ENCODE assay signal across 13 cellular contexts in genomic region chr22:41840216-41840615, GRCh38. TPM values are rescaled to one million over a fixed set of nuclear protein-coding genes. Genes with fewer than 3 reads are reported as not detected.
DNase-seq lines count a peak whose midpoint lies in the region; ATAC-seq and TF ChIP-seq lines count a peak whose summit lies in the region.
"Had no signal": no experiment of that assay in that cellular context is flagged by ENCODE, and none has a peak within 500 bp of the region (broad histone marks: within the 10 kb centered on the region; RNA-seq: fewer than 3 reads in every experiment).

No MANE protein-coding gene starts in this region.

- H3K27ac ChIP-seq in PC-3 (ENCODE audit: low read length) (peak overlapping the region; percentile 65; the same call in 1 of the 2 replicates), skin epidermis (peak overlapping the region in 12 of 21 experiments; percentile 1 to 71 (median 38))
- H3K27ac ChIP-seq: SJCRH30 had no signal

- no peaks in the 10 kb centered on the region for H3K27me3 ChIP-seq in PC-3 (ENCODE audit: low read length)
- H3K27me3 ChIP-seq: SJCRH30 had no signal

- TF ChIP-seq CTCF in Calu3 (IDR thresholded peaks at IDR 0.05; ENCODE audit: unreplicated experiment): no peak
- no peak for TF ChIP-seq CTCF in PC-3 (conservative IDR thresholded peaks at IDR 0.05; ENCODE audit: low read depth, low read length)
- TF ChIP-seq CTCF in glutamatergic neuron (IDR thresholded peaks at IDR 0.05; ENCODE audit: partially characterized antibody, unreplicated experiment): no peak

- H2AFZ ChIP-seq in PC-3 (ENCODE audit: low read length): no peak overlapping the region

- ATAC-seq in PC-3 (no peak), GM21381 (IDR thresholded peaks at IDR 0.05; ENCODE audit: unreplicated experiment) (no peak)

- H3F3A ChIP-seq in PC-3 (ENCODE audit: low read length, unreplicated experiment): no peaks in the 10 kb centered on the region

- intact Hi-C loops in Calu3 (cut with micrococcal nuclease; ENCODE audit: unreplicated experiment): no loop called here
- intact Hi-C loops in PC-3 (cut with micrococcal nuclease): loop anchor here (2.0 kb wide), 1 partner anchor 17 kb away; no protein-coding TSS in a partner anchor

- H3K27me3 Mint-ChIP-seq in Calu3 (ENCODE audit: unreplicated experiment) (no peaks in the 10 kb centered on the region), glutamatergic neuron (ENCODE audit: unreplicated experiment) (no peaks in the 10 kb centered on the region)

- no peak overlapping the region for H3K4me3 ChIP-seq in PC-3 (ENCODE audit: low read length)
- no peak overlapping the region for H3K4me3 ChIP-seq in skin epidermis
- H3K4me3 ChIP-seq: mucosa of descending colon, SJCRH30 had no signal

- H3K9me2 ChIP-seq in PC-3 (replicated peaks; ENCODE audit: low read length): no peaks in the 10 kb centered on the region

- H3K4me1 ChIP-seq in PC-3 (ENCODE audit: insufficient read depth, low read length): peaks cover 44% of the 10 kb centered on the region

- H3K9me3 Mint-ChIP-seq in Calu3 (ENCODE audit: low read depth, unreplicated experiment) (no peaks in the 10 kb centered on the region), glutamatergic neuron (ENCODE audit: unreplicated experiment) (no peaks in the 10 kb centered on the region)

- H3K4me3 Mint-ChIP-seq in Calu3 (ENCODE audit: low read depth, unreplicated experiment): peak overlapping the region; percentile 20
- H3K4me3 Mint-ChIP-seq in glutamatergic neuron (ENCODE audit: unreplicated experiment): peak overlapping the region; percentile 2

- BruUV-seq in Calu3 (replicated peaks; lab: Mats Ljungman, UMichigan) (no TSS peak), PC-3 (replicated peaks; lab: Mats Ljungman, UMichigan) (no TSS peak)

- peaks cover 52% of the 10 kb centered on the region for H3K36me3 Mint-ChIP-seq in Calu3 (ENCODE audit: insufficient read depth, unreplicated experiment)
- H3K36me3 Mint-ChIP-seq in glutamatergic neuron (ENCODE audit: unreplicated experiment): peaks cover 19% of the 10 kb centered on the region

- H3K9ac ChIP-seq in PC-3 (ENCODE audit: low read length): no peak overlapping the region

- POLR2A ChIA-PET in PC-3 (lab: Charles Lee; ENCODE audit: unreplicated experiment): no interaction called here

- no peak overlapping the region for H3K4me2 ChIP-seq in PC-3 (ENCODE audit: low read length)

- H3K27ac Mint-ChIP-seq in Calu3 (ENCODE audit: unreplicated experiment) (peak overlapping the region; percentile 63), glutamatergic neuron (ENCODE audit: unreplicated experiment) (no peak overlapping the region)

- H3K79me2 ChIP-seq in PC-3 (ENCODE audit: low read length): peaks cover 93% of the 10 kb centered on the region

- H4K20me1 ChIP-seq in PC-3 (ENCODE audit: low read length): peaks cover 2% of the 10 kb centered on the region; the same call in 1 of the 2 replicates

- H3K4me1 Mint-ChIP-seq in Calu3 (ENCODE audit: low read depth, unreplicated experiment) (peaks cover 78% of the 10 kb centered on the region), glutamatergic neuron (ENCODE audit: low read depth, unreplicated experiment) (peaks cover 24% of the 10 kb centered on the region)

- no peaks in the 10 kb centered on the region for H3K9me3 ChIP-seq in PC-3 (ENCODE audit: low read length)
- H3K9me3 ChIP-seq: mucosa of descending colon, SJCRH30 had no signal

- peaks cover 14% of the 10 kb centered on the region for H3K36me3 ChIP-seq in PC-3 (ENCODE audit: low read depth, low read length)

- CTCF ChIA-PET in Calu3 (lab: Charles Lee): interaction anchor here (2.0 kb wide), 1 partner anchor 8 kb away, joined by 5 read pairs; the partner anchor contains the start of gene SREBF2
- CTCF ChIA-PET in PC-3 (lab: Charles Lee): no interaction called here

- DNase-seq in Calu3: no peak
- no peak for DNase-seq in PC-3
- no peak for DNase-seq in glutamatergic neuron
- no peak for DNase-seq in NCI-H1436 treated with DMSO at 0.1 percent for 48 hours (lab: John Stamatoyannopoulos, UW)
- no peak for DNase-seq in NCI-H146 treated with DMSO at 0.1 percent for 48 hours (lab: John Stamatoyannopoulos, UW; ENCODE audit: unreplicated experiment)
- DNase-seq: COR-L47; cortex of kidney; mucosa of descending colon; NCI-H2029 treated with DMSO at 0.1 percent for 48 hours; SJCRH30; stimulated activated CD4-positive, alpha-beta T cell treated with anti-CD3 and anti-CD28 coated beads, Interleukin-2, amount 100 ng/mL, for 48 hours had no signal

RNA-seq across cellular contexts. Expression of gene SREBF2, which starts 7.3 kb away (rescaled TPM):
- total RNA-seq in Calu3 (2022): 145 and 159 TPM in 2 replicates
- 38.7 and 40.0 TPM in 2 replicates for total RNA-seq in PC-3 (2014; rRNA removed)
- total RNA-seq in glutamatergic neuron (ENCODE audit: unreplicated experiment): 291 TPM

RNA-seq across cellular contexts. Expression of gene CCDC134, which starts 39.7 kb away (rescaled TPM):
- total RNA-seq in Calu3 (2022): 18.4 and 20.1 TPM in 2 replicates
- total RNA-seq in PC-3 (2014; rRNA removed): 7.9 and 17.6 TPM in 2 replicates
- total RNA-seq in glutamatergic neuron (ENCODE audit: unreplicated experiment): 9.4 TPM
